8 cellular contexts compared by ENCODE assay signal in the genomic region with DNA sequence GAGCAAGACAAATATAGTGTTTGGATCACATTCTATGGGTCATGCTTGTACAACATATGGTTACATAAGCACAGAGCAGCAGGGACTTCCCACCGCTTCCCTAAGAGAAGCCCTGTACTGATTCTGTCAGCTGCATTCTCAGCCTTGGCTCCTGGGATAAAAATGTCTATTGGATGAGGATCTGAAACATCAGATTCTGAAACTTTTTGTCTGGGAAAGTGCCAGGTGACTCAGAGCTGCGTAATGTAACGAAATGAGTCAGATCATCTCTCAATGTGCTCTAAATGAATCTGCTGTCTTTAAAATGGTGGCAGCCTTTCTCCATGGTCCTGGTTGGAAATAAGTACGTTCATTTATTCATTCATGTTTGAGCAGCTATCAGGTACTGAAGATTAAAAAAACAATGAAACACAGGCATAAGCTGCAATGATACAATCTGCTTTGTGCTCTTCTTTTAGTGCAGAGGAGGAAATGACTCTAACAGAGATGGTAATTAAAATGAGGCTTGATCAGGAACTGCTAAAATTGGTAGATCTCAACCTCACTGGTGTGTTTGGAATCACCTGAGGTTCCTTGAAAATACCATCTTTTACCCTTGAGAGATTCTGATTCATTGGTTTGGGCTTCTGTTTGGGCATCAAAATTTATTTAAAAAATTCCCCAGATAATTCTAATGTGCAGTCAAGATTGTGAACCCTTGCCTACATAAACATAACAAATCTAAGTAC.
DNase-seq lines count a peak whose midpoint lies in the region; ATAC-seq lines count a peak whose summit lies in the region.

No MANE protein-coding gene starts in this region.

- H3K4me3 Mint-ChIP-seq in activated T-cell treated with anti-CD3 and anti-CD28 coated beads, Interleukin-2, amount 50 U/mL, for 72 hours: peak overlapping the region; percentile 40

- no peak overlapping the region for H3K4me3 ChIP-seq in mesenchymal stem cell (ENCODE audit: insufficient read depth in 1 of 2, low read depth in 1 of 2, low read length in 2 of 2)

- no peak overlapping the region for H2AFZ ChIP-seq in mesenchymal stem cell (ENCODE audit: low read depth, low read length)

- ATAC-seq in GM21381 (IDR thresholded peaks at IDR 0.05; ENCODE audit: unreplicated experiment) (peak; percentile 86), HG03520 (IDR thresholded peaks at IDR 0.05; ENCODE audit: unreplicated experiment) (peak; percentile 90)
- ATAC-seq in activated T-cell treated with anti-CD3 and anti-CD28 coated beads, Interleukin-2, amount 50 U/mL, for 72 hours (replicated peaks in 1 of 2): peak; percentile 89 to 93

- H3K27ac Mint-ChIP-seq in activated T-cell treated with anti-CD3 and anti-CD28 coated beads, Interleukin-2, amount 50 U/mL, for 72 hours: peak overlapping the region; percentile 43

- no peak overlapping the region for H4K8ac ChIP-seq in mesenchymal stem cell (ENCODE audit: low read length)

- no peaks in the 10 kb centered on the region for H3K9me3 Mint-ChIP-seq in activated T-cell treated with anti-CD3 and anti-CD28 coated beads, Interleukin-2, amount 50 U/mL, for 72 hours

- no peak overlapping the region for H2BK5ac ChIP-seq in mesenchymal stem cell (ENCODE audit: low read depth, low read length, poor library complexity, severe bottlenecking)

- peak overlapping the region; percentile 52 for H3K27ac ChIP-seq in mesenchymal stem cell (ENCODE audit: low read length, poor library complexity, severe bottlenecking)

- peak overlapping the region; percentile 39 for H3K9ac ChIP-seq in mesenchymal stem cell (ENCODE audit: low read length)

- H3K4me1 ChIP-seq in mesenchymal stem cell (ENCODE audit: control insufficient read depth, insufficient read depth, low read depth, low read length): peaks cover 2% of the 10 kb centered on the region

- H3K4me1 Mint-ChIP-seq in activated T-cell treated with anti-CD3 and anti-CD28 coated beads, Interleukin-2, amount 50 U/mL, for 72 hours (ENCODE audit: low read depth): peaks cover 17% of the 10 kb centered on the region

- WGBS in mesenchymal stem cell: 8% methylated on average over 4 of the region's 4 CpGs

- H3K36me3 Mint-ChIP-seq in activated T-cell treated with anti-CD3 and anti-CD28 coated beads, Interleukin-2, amount 50 U/mL, for 72 hours (ENCODE audit: insufficient read depth in 2 of 2): no peaks in the 10 kb centered on the region

- H3K27me3 ChIP-seq in mesenchymal stem cell (ENCODE audit: control insufficient read depth in 1 of 2, insufficient read depth in 1 of 2, low read length in 2 of 2): no peaks in the 10 kb centered on the region

- H2BK120ac ChIP-seq in mesenchymal stem cell (ENCODE audit: low read depth, low read length): no peak overlapping the region

- H2BK15ac ChIP-seq in mesenchymal stem cell (ENCODE audit: low read depth, poor library complexity, severe bottlenecking): no peak overlapping the region

- H4K91ac ChIP-seq in mesenchymal stem cell (ENCODE audit: low read length): no peak overlapping the region

- H3K79me1 ChIP-seq in mesenchymal stem cell (replicated peaks; ENCODE audit: low read length, poor library complexity, severe bottlenecking): no peaks in the 10 kb centered on the region

- no peak overlapping the region for H3K4ac ChIP-seq in mesenchymal stem cell (ENCODE audit: low read depth in 1 of 2, low read length in 2 of 2)

- H3K27me3 Mint-ChIP-seq in activated T-cell treated with anti-CD3 and anti-CD28 coated beads, Interleukin-2, amount 50 U/mL, for 72 hours (ENCODE audit: low read depth): peaks cover 69% of the 10 kb centered on the region

- no peak overlapping the region for H2BK12ac ChIP-seq in mesenchymal stem cell (ENCODE audit: low read length in 2 of 2)

- H3K9me3 ChIP-seq in mesenchymal stem cell (ENCODE audit: control insufficient read depth, low read length): no peaks in the 10 kb centered on the region

- H3K14ac ChIP-seq in mesenchymal stem cell (ENCODE audit: low read length in 2 of 2): no peak overlapping the region

- H3K23ac ChIP-seq in mesenchymal stem cell (ENCODE audit: low read length in 2 of 2): no peak overlapping the region

- no peak overlapping the region for H3K18ac ChIP-seq in mesenchymal stem cell (ENCODE audit: low read depth in 1 of 2, low read length in 2 of 2)

- H3K36me3 ChIP-seq in mesenchymal stem cell (ENCODE audit: control insufficient read depth in 1 of 2, insufficient read depth in 2 of 2, low read depth in 1 of 2, low read length in 2 of 2): no peaks in the 10 kb centered on the region

- no peak overlapping the region for H2AK5ac ChIP-seq in mesenchymal stem cell (ENCODE audit: low read length, severe bottlenecking)

- H3K4me2 ChIP-seq in mesenchymal stem cell (ENCODE audit: low read length, poor library complexity, severe bottlenecking): no peak overlapping the region

- DNase-seq in GM04503 (ENCODE audit: low read depth) (peak; percentile 88), mesenchymal stem cell (peak; percentile 97), NCI-H1417 treated with DMSO at 0.1 percent for 48 hours (lab: John Stamatoyannopoulos, UW) (no peak), COR-L47 (lab: John Stamatoyannopoulos, UW) (no peak), NCI-H2081 (lab: John Stamatoyannopoulos, UW) (no peak)
- DNase-seq in activated T-cell treated with anti-CD3 and anti-CD28 coated beads, Interleukin-2, amount 50 U/mL, for 72 hours: peak; percentile 68 to 69

Comparison
In these comparisons a context has a peak if more than half of its experiments do, and no peak if none do; other contexts are left out.
1. DNase-seq: peak in GM04503 (single experiment), activated T-cell treated with anti-CD3 and anti-CD28 coated beads, Interleukin-2, amount 50 U/mL, for 72 hours (2 of 2) and mesenchymal stem cell (single experiment); none in NCI-H1417 treated with DMSO at 0.1 percent for 48 hours (single experiment), COR-L47 (single experiment) and NCI-H2081 (0 of 2).
2. Peak in every context shown above with its lines, with median percentiles within 50 percentile points of each other: ATAC-seq.